Comparison of ENCODE assay signal across 1 cellular context in the genomic region with DNA sequence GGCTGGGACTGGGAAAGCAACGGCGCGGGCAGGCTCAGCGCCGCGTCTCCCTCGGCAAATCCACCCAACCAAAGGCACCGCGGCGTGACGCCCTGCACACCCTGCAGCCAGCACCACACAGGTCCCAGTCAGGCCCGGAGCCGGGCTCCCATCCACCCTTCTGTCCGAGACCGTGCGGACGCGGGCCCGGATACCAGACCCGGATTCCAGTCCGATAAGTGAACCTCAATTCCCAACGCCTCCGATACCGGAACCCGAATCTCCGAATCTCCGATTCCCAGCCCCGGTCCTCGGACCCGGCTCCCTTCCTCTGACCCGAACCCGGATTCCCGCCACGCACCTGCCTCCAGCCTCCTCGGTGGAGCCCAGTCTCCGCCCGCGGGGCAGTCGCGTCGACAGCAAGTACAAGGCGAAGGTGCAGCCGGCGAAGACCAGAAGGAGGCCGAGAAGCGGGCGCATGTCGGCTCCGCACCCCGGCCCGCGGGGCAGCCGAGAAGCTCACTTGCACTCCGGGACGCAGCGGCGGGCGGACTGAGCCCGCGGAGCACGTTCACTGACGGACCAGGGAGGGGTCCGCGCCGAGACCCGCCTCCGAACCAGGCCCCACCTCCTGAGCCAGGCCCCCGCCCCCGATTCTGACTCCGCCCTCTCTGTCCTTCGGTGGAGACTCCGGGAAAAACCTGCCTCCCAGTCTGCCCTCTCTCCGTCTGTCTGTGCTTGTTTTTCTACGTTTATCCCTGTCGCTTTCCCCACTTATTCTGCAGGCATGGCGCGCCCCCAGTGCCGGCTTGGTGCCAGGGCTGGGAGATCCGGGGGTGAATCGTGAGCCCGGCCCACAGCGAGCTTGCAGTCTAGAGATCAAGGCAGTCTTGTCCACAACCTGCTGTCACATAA.
A peak's percentile ranks its signal among the peaks of the same experiment; 100 is the strongest.
TF ChIP-seq lines count a peak whose summit lies in the region.

A gene (minus strand): TSS at position 533 of the 894 bp plus-strand sequence. CDS start 74 bp downstream, at position 459.

TF ChIP-seq in HepG2, 621 proteins besides CTCF, POLR2A, EP300 and RAD21 (continued from another document and continues in another):
- TF ChIP-seq SMARCE1 (IDR thresholded peaks at IDR 0.05; ENCODE audit: borderline replicate concordance): no peak
- no peak for TF ChIP-seq GATA4 (IDR thresholded peaks at IDR 0.05; ENCODE audit: borderline replicate concordance, low read depth)
- peak; percentile 94 for TF ChIP-seq ASH2L (IDR thresholded peaks at IDR 0.05; ENCODE audit: insufficient read length, low read depth, low read length)
- TF ChIP-seq, protein P1, sequence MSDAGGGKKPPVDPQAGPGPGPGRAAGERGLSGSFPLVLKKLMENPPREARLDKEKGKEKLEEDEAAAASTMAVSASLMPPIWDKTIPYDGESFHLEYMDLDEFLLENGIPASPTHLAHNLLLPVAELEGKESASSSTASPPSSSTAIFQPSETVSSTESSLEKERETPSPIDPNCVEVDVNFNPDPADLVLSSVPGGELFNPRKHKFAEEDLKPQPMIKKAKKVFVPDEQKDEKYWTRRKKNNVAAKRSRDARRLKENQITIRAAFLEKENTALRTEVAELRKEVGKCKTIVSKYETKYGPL (CRISPR knock-in tag; IDR thresholded peaks at IDR 0.05): peak; percentile 71; the same call in 1 of the 2 replicates
- peak; percentile 93 for TF ChIP-seq KMT2B (CRISPR knock-in tag; IDR thresholded peaks at IDR 0.05)
- TF ChIP-seq SOX13 (IDR thresholded peaks at IDR 0.05): no peak
- peak in 1 of 2 experiments; percentile 68; a peak in 2 of 4 replicates for TF ChIP-seq SOX13 (CRISPR knock-in tag; conservative IDR thresholded peaks at IDR 0.05 in 1 of 2, IDR thresholded peaks at IDR 0.05 in 1 of 2)
- TF ChIP-seq, protein P2, sequence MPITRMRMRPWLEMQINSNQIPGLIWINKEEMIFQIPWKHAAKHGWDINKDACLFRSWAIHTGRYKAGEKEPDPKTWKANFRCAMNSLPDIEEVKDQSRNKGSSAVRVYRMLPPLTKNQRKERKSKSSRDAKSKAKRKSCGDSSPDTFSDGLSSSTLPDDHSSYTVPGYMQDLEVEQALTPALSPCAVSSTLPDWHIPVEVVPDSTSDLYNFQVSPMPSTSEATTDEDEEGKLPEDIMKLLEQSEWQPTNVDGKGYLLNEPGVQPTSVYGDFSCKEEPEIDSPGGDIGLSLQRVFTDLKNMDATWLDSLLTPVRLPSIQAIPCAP (CRISPR knock-in tag; IDR thresholded peaks at IDR 0.05; ENCODE audit: low read depth): no peak; the same call in 1 of the 2 replicates
- TF ChIP-seq SMAD3 (CRISPR knock-in tag; IDR thresholded peaks at IDR 0.05): peak; percentile 70
- TF ChIP-seq POLR2G (IDR thresholded peaks at IDR 0.05; ENCODE audit: low read depth, low read length): peak; percentile 94
- TF ChIP-seq POLR2AphosphoS2 (IDR thresholded peaks at IDR 0.05; ENCODE audit: low read depth, low read length): peak; percentile 44; the same call in 1 of the 2 replicates
- peak; percentile 95 for TF ChIP-seq ARNT2 (CRISPR knock-in tag; IDR thresholded peaks at IDR 0.05; ENCODE audit: low read depth)
- TF ChIP-seq, protein P3, sequence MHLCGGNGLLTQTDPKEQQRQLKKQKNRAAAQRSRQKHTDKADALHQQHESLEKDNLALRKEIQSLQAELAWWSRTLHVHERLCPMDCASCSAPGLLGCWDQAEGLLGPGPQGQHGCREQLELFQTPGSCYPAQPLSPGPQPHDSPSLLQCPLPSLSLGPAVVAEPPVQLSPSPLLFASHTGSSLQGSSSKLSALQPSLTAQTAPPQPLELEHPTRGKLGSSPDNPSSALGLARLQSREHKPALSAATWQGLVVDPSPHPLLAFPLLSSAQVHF (CRISPR knock-in tag; IDR thresholded peaks at IDR 0.05): peak; percentile 76; the same call in 1 of the 2 replicates
- peak; percentile 79 for TF ChIP-seq ZMYM3 (CRISPR knock-in tag; IDR thresholded peaks at IDR 0.05)
- TF ChIP-seq MAFK (conservative IDR thresholded peaks at IDR 0.05 in 1 of 2, IDR thresholded peaks at IDR 0.05 in 1 of 2; ENCODE audit: low read length in 2 of 2): no peak
- TF ChIP-seq ZNF652 (CRISPR knock-in tag; IDR thresholded peaks at IDR 0.05; ENCODE audit: borderline replicate concordance, low read depth): no peak
- TF ChIP-seq, protein P4, sequence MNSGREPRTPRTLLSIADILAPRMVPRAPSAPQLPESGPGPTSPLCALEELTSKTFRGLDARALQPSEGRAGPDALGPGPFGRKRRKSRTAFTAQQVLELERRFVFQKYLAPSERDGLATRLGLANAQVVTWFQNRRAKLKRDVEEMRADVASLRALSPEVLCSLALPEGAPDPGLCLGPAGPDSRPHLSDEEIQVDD (CRISPR knock-in tag; IDR thresholded peaks at IDR 0.05; ENCODE audit: borderline replicate concordance): no peak
- TF ChIP-seq SIN3B (IDR thresholded peaks at IDR 0.05; ENCODE audit: low read length): peak; percentile 97
- TF ChIP-seq ZNF7 (CRISPR knock-in tag; IDR thresholded peaks at IDR 0.05): no peak; the same call in 1 of the 2 replicates
- peak; percentile 93 for TF ChIP-seq PHF5A (CRISPR knock-in tag; IDR thresholded peaks at IDR 0.05; ENCODE audit: low read depth, unreplicated experiment)
- TF ChIP-seq, protein P5, sequence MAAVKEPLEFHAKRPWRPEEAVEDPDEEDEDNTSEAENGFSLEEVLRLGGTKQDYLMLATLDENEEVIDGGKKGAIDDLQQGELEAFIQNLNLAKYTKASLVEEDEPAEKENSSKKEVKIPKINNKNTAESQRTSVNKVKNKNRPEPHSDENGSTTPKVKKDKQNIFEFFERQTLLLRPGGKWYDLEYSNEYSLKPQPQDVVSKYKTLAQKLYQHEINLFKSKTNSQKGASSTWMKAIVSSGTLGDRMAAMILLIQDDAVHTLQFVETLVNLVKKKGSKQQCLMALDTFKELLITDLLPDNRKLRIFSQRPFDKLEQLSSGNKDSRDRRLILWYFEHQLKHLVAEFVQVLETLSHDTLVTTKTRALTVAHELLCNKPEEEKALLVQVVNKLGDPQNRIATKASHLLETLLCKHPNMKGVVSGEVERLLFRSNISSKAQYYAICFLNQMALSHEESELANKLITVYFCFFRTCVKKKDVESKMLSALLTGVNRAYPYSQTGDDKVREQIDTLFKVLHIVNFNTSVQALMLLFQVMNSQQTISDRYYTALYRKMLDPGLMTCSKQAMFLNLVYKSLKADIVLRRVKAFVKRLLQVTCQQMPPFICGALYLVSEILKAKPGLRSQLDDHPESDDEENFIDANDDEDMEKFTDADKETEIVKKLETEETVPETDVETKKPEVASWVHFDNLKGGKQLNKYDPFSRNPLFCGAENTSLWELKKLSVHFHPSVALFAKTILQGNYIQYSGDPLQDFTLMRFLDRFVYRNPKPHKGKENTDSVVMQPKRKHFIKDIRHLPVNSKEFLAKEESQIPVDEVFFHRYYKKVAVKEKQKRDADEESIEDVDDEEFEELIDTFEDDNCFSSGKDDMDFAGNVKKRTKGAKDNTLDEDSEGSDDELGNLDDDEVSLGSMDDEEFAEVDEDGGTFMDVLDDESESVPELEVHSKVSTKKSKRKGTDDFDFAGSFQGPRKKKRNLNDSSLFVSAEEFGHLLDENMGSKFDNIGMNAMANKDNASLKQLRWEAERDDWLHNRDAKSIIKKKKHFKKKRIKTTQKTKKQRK (IDR thresholded peaks at IDR 0.05; ENCODE audit: low read length): no peak
- peak; percentile 76; the same call in 1 of the 2 replicates for TF ChIP-seq ZNF816 (CRISPR knock-in tag; IDR thresholded peaks at IDR 0.05; ENCODE audit: borderline replicate concordance)
- TF ChIP-seq ZBTB1 (CRISPR knock-in tag; IDR thresholded peaks at IDR 0.05; ENCODE audit: borderline replicate concordance): no peak
- no peak for TF ChIP-seq PAF1 (CRISPR knock-in tag; IDR thresholded peaks at IDR 0.05)
- TF ChIP-seq PHF21A (CRISPR knock-in tag; IDR thresholded peaks at IDR 0.05): peak; percentile 69
- peak; percentile 44; the same call in 1 of the 2 replicates for TF ChIP-seq ZNF235 (CRISPR knock-in tag; IDR thresholded peaks at IDR 0.05; ENCODE audit: borderline replicate concordance)
- TF ChIP-seq, protein P6, sequence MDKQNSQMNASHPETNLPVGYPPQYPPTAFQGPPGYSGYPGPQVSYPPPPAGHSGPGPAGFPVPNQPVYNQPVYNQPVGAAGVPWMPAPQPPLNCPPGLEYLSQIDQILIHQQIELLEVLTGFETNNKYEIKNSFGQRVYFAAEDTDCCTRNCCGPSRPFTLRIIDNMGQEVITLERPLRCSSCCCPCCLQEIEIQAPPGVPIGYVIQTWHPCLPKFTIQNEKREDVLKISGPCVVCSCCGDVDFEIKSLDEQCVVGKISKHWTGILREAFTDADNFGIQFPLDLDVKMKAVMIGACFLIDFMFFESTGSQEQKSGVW (CRISPR knock-in tag; IDR thresholded peaks at IDR 0.05; ENCODE audit: borderline replicate concordance): no peak
- peak; percentile 48; the same call in 1 of the 2 replicates for TF ChIP-seq ZMAT3 (CRISPR knock-in tag; conservative IDR thresholded peaks at IDR 0.05)
- TF ChIP-seq ATF7-NPFF (CRISPR knock-in tag; IDR thresholded peaks at IDR 0.05; ENCODE audit: low read depth): peak; percentile 85
- TF ChIP-seq IRX3 (CRISPR knock-in tag; IDR thresholded peaks at IDR 0.05; ENCODE audit: borderline replicate concordance, low read depth): peak; percentile 84; the same call in 1 of the 2 replicates
- TF ChIP-seq, protein P7, sequence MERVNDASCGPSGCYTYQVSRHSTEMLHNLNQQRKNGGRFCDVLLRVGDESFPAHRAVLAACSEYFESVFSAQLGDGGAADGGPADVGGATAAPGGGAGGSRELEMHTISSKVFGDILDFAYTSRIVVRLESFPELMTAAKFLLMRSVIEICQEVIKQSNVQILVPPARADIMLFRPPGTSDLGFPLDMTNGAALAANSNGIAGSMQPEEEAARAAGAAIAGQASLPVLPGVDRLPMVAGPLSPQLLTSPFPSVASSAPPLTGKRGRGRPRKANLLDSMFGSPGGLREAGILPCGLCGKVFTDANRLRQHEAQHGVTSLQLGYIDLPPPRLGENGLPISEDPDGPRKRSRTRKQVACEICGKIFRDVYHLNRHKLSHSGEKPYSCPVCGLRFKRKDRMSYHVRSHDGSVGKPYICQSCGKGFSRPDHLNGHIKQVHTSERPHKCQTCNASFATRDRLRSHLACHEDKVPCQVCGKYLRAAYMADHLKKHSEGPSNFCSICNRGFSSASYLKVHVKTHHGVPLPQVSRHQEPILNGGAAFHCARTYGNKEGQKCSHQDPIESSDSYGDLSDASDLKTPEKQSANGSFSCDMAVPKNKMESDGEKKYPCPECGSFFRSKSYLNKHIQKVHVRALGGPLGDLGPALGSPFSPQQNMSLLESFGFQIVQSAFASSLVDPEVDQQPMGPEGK (CRISPR knock-in tag; IDR thresholded peaks at IDR 0.05): peak; percentile 86
- no peak for TF ChIP-seq CREM (IDR thresholded peaks at IDR 0.05)
- TF ChIP-seq CREM (CRISPR knock-in tag; IDR thresholded peaks at IDR 0.05): no peak
- peak; percentile 89; the same call in 1 of the 2 replicates for TF ChIP-seq ZNF225 (CRISPR knock-in tag; IDR thresholded peaks at IDR 0.05)
- no peak for TF ChIP-seq CHD4 (IDR thresholded peaks at IDR 0.05; ENCODE audit: borderline replicate concordance, low read length)
- TF ChIP-seq, protein P8, sequence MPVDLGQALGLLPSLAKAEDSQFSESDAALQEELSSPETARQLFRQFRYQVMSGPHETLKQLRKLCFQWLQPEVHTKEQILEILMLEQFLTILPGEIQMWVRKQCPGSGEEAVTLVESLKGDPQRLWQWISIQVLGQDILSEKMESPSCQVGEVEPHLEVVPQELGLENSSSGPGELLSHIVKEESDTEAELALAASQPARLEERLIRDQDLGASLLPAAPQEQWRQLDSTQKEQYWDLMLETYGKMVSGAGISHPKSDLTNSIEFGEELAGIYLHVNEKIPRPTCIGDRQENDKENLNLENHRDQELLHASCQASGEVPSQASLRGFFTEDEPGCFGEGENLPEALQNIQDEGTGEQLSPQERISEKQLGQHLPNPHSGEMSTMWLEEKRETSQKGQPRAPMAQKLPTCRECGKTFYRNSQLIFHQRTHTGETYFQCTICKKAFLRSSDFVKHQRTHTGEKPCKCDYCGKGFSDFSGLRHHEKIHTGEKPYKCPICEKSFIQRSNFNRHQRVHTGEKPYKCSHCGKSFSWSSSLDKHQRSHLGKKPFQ (CRISPR knock-in tag; IDR thresholded peaks at IDR 0.05; ENCODE audit: insufficient replicate concordance): peak; percentile 81
- TF ChIP-seq, protein P9, sequence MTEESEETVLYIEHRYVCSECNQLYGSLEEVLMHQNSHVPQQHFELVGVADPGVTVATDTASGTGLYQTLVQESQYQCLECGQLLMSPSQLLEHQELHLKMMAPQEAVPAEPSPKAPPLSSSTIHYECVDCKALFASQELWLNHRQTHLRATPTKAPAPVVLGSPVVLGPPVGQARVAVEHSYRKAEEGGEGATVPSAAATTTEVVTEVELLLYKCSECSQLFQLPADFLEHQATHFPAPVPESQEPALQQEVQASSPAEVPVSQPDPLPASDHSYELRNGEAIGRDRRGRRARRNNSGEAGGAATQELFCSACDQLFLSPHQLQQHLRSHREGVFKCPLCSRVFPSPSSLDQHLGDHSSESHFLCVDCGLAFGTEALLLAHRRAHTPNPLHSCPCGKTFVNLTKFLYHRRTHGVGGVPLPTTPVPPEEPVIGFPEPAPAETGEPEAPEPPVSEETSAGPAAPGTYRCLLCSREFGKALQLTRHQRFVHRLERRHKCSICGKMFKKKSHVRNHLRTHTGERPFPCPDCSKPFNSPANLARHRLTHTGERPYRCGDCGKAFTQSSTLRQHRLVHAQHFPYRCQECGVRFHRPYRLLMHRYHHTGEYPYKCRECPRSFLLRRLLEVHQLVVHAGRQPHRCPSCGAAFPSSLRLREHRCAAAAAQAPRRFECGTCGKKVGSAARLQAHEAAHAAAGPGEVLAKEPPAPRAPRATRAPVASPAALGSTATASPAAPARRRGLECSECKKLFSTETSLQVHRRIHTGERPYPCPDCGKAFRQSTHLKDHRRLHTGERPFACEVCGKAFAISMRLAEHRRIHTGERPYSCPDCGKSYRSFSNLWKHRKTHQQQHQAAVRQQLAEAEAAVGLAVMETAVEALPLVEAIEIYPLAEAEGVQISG (CRISPR knock-in tag; IDR thresholded peaks at IDR 0.05): peak; percentile 95
- TF ChIP-seq REPIN1 (CRISPR knock-in tag; IDR thresholded peaks at IDR 0.05; ENCODE audit: borderline replicate concordance, low read depth): peak; percentile 92; the same call in 1 of the 2 replicates
- TF ChIP-seq, protein P10, sequence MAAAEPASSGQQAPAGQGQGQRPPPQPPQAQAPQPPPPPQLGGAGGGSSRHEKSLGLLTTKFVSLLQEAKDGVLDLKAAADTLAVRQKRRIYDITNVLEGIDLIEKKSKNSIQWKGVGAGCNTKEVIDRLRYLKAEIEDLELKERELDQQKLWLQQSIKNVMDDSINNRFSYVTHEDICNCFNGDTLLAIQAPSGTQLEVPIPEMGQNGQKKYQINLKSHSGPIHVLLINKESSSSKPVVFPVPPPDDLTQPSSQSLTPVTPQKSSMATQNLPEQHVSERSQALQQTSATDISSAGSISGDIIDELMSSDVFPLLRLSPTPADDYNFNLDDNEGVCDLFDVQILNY (CRISPR knock-in tag; conservative IDR thresholded peaks at IDR 0.05): peak; percentile 43; the same call in 1 of the 2 replicates
